In genomic region chr4:39932776-39933402, GRCh38 we compare ENCODE assay signal across 12 cellular contexts. TPM values are rescaled to one million over a fixed set of nuclear protein-coding genes. Genes with fewer than 3 reads are reported as not detected.
DNase-seq lines count a peak whose midpoint lies in the region; ATAC-seq, FAIRE-seq and TF ChIP-seq lines count a peak whose summit lies in the region.
"Had no signal": no experiment of that assay in that cellular context is flagged by ENCODE, and none has a peak within 500 bp of the region (broad histone marks: within the 10 kb centered on the region; RNA-seq: fewer than 3 reads in every experiment).

No MANE protein-coding gene starts in this region.

- peak overlapping the region; percentile 76 for H3K27ac Mint-ChIP-seq in activated B cell treated with CpG ODN at 0.5 μM for 24 hours

- DNase-seq in GM19239 (ENCODE audit: insufficient read length, low spot score) (no peak), activated B cell treated with CpG ODN at 0.5 μM for 24 hours (no peak), iris pigment epithelial cell (ENCODE audit: low read depth) (peak; percentile 41), DMS153 (lab: John Stamatoyannopoulos, UW) (no peak), gastrocnemius medialis (no peak)
- DNase-seq: COR-L47, H9, NCI-H1092 treated with DMSO at 0.1 percent for 48 hours, WERI-Rb-1 had no signal

- H3K4me1 Mint-ChIP-seq in activated B cell treated with CpG ODN at 0.5 μM for 24 hours: peaks cover 59% of the 10 kb centered on the region

- peak overlapping the region in 10 of 11 experiments; percentile 2 to 56 (median 27); a peak in 14 of 22 replicates for H3K4me2 ChIP-seq in BLaER1 treated with 17β-estradiol and CSF1 and Interleukin-3, amounts not matched to agents 10 nM and 100 nM

- POLR2A ChIA-PET in activated B cell treated with CpG ODN at 0.5 μM for 24 hours (lab: Charles Lee): interaction anchor here (1.7 kb wide), 1 partner anchor 13 kb away, joined by 8 read pairs; no protein-coding TSS in a partner anchor

- peaks cover 92 to 100% (median 98%) of the 10 kb centered on the region in 11 experiments for H4K20me1 ChIP-seq in BLaER1 treated with 17β-estradiol and CSF1 and Interleukin-3, amounts not matched to agents 10 nM and 100 nM

- H3K4me1 ChIP-seq in BLaER1 treated with 17β-estradiol and CSF1 and Interleukin-3, amounts not matched to agents 10 nM and 100 nM: peaks cover 15 to 50% (median 25%) of the 10 kb centered on the region in 10 experiments
- H3K4me1 ChIP-seq in gastrocnemius medialis: peaks cover 17 to 18% of the 10 kb centered on the region in 2 donors

- peak; percentile 74 for FAIRE-seq in GM19239 (lab: Jason Lieb, UNC)

- H3K27ac ChIP-seq in BLaER1 treated with 17β-estradiol and CSF1 and Interleukin-3, amounts not matched to agents 10 nM and 100 nM: peak overlapping the region in 1 of 11 experiments; percentile 39; a peak in 1 of 22 replicates
- H3K27ac ChIP-seq in gastrocnemius medialis: no peak overlapping the region

- no peak overlapping the region for H3K9ac ChIP-seq in BLaER1 treated with 17β-estradiol and CSF1 and Interleukin-3, amounts not matched to agents 10 nM and 100 nM

- ATAC-seq in activated B cell treated with CpG ODN at 0.5 μM for 24 hours (ENCODE audit: low read depth) (peak; percentile 45), HG03571 (IDR thresholded peaks at IDR 0.05; ENCODE audit: unreplicated experiment) (no peak), HG03045 (IDR thresholded peaks at IDR 0.05; ENCODE audit: unreplicated experiment) (no peak), gastrocnemius medialis (no peak)

- no peaks in the 10 kb centered on the region for H3K27me3 ChIP-seq in BLaER1 treated with 17β-estradiol and CSF1 and Interleukin-3, amounts not matched to agents 10 nM and 100 nM
- no peaks in the 10 kb centered on the region for H3K27me3 ChIP-seq in gastrocnemius medialis

- no peaks in the 10 kb centered on the region for H3K9me3 Mint-ChIP-seq in activated B cell treated with CpG ODN at 0.5 μM for 24 hours
- H3K9me3 Mint-ChIP-seq: H9 had no signal

- H3K36me3 Mint-ChIP-seq in activated B cell treated with CpG ODN at 0.5 μM for 24 hours (ENCODE audit: low read depth): peaks cover 21% of the 10 kb centered on the region

- no peak overlapping the region for H3K4me3 ChIP-seq in BLaER1 treated with 17β-estradiol and CSF1 and Interleukin-3, amounts not matched to agents 10 nM and 100 nM
- no peak overlapping the region for H3K4me3 ChIP-seq in gastrocnemius medialis

- H3K4me3 Mint-ChIP-seq in activated B cell treated with CpG ODN at 0.5 μM for 24 hours: no peak overlapping the region
- H3K4me3 Mint-ChIP-seq: H9 had no signal

- no peak for TF ChIP-seq CTCF in activated B cell treated with CpG ODN at 0.5 μM for 24 hours (IDR thresholded peaks at IDR 0.05)
- no peak for TF ChIP-seq CTCF in gastrocnemius medialis (IDR thresholded peaks at IDR 0.05 in 4 of 5, conservative IDR thresholded peaks at IDR 0.05 in 1 of 5)

- H3K36me3 ChIP-seq in BLaER1 treated with 17β-estradiol and CSF1 and Interleukin-3, amounts not matched to agents 10 nM and 100 nM: peaks cover 19 to 65% (median 55%) of the 10 kb centered on the region in 11 experiments; a peak in 21 of 22 replicates
- H3K36me3 ChIP-seq in gastrocnemius medialis: no peaks in the 10 kb centered on the region

- in situ Hi-C loops in gastrocnemius medialis (cut with MboI; ENCODE audit: low sequenced_read_pairs in 4 of 4): no loop called here

- intact Hi-C loops in activated B cell treated with CpG ODN at 0.5 μM for 24 hours (cut with micrococcal nuclease): loop anchor here (5.0 kb wide), 2 partner anchors 36 to 44 kb away; partner anchors contain the start of gene PDS5A
- intact Hi-C loops in gastrocnemius medialis (cut with DNase I; ENCODE audit: low total_unique reads): no loop called here

- H3K9me3 ChIP-seq in BLaER1 treated with 17β-estradiol and CSF1 and Interleukin-3, amounts not matched to agents 10 nM and 100 nM (replicated peaks in 1 of 11): no peaks in the 10 kb centered on the region
- no peaks in the 10 kb centered on the region for H3K9me3 ChIP-seq in gastrocnemius medialis

- no peaks in the 10 kb centered on the region for H3K27me3 Mint-ChIP-seq in activated B cell treated with CpG ODN at 0.5 μM for 24 hours

- TF ChIP-seq POLR2A in gastrocnemius medialis (IDR thresholded peaks at IDR 0.05): no peak

- CTCF ChIA-PET in activated B cell treated with CpG ODN at 0.5 μM for 24 hours (lab: Charles Lee): no interaction called here

RNA-seq across cellular contexts. Expression of gene PDS5A, which starts 44.8 kb away (rescaled TPM):
- 91.9 and 103 TPM in 2 replicates for total RNA-seq in activated B cell treated with CpG ODN at 0.5 μM for 24 hours
- 10 to 100 TPM; 28.3 to 40.6 (median 36.7) TPM for total RNA-seq in gastrocnemius medialis
